1 cellular context compared by ENCODE assay signal in genomic region chr12:22043943-22044342, GRCh38.
TF ChIP-seq lines count a peak whose summit lies in the region.

No MANE protein-coding gene starts in this region.

TF ChIP-seq in A549, 52 proteins besides CTCF, POLR2A, EP300 and RAD21 (continued from another document):
- TF ChIP-seq PBX3 (IDR thresholded peaks at IDR 0.05) (no peak), GATA3 (IDR thresholded peaks at IDR 0.05; ENCODE audit: borderline replicate concordance) (no peak), MAFK (IDR thresholded peaks at IDR 0.05; ENCODE audit: partially characterized antibody) (no peak), FOSB (CRISPR knock-in tag; IDR thresholded peaks at IDR 0.05) (no peak), BCL3 (IDR thresholded peaks at IDR 0.05) (no peak), E2F6 (IDR thresholded peaks at IDR 0.05; ENCODE audit: borderline replicate concordance, low read depth) (no peak), ZNF302 (CRISPR knock-in tag; IDR thresholded peaks at IDR 0.05) (no peak)
TF ChIP-seq in A549: peak in this region for 0.
